Comparison of ENCODE assay signal across 11 cellular contexts in genomic region chr7:107917770-107918651, GRCh38. TPM values are rescaled to one million over a fixed set of nuclear protein-coding genes. Genes with fewer than 3 reads are reported as not detected.
A peak's percentile ranks its signal among the peaks of the same experiment; 100 is the strongest.
DNase-seq lines count a peak whose midpoint lies in the region; ATAC-seq and TF ChIP-seq lines count a peak whose summit lies in the region.
"Had no signal": no experiment of that assay in that cellular context is flagged by ENCODE, and none has a peak within 500 bp of the region (broad histone marks: within the 10 kb centered on the region; RNA-seq: fewer than 3 reads in every experiment).

No MANE protein-coding gene starts in this region.

- no peaks in the 10 kb centered on the region for H3K27me3 ChIP-seq in dorsolateral prefrontal cortex
- no peaks in the 10 kb centered on the region for H3K27me3 ChIP-seq in WERI-Rb-1 (ENCODE audit: insufficient read depth, low read depth, severe bottlenecking)

- no peaks in the 10 kb centered on the region for H3K27me3 Mint-ChIP-seq in activated CD4-positive, alpha-beta memory T cell treated with anti-CD3 and anti-CD28 coated beads for 36 hours
- no peaks in the 10 kb centered on the region for H3K27me3 Mint-ChIP-seq in activated CD4-positive, alpha-beta memory T cell treated with anti-CD3 and anti-CD28 coated beads, Interleukin-2, amount 10 ng/mL, durations not matched to agents 7 days and 5 days
- no peaks in the 10 kb centered on the region for H3K27me3 Mint-ChIP-seq in neural crest cell (ENCODE audit: low read depth)
- H3K27me3 Mint-ChIP-seq: effector memory CD8-positive, alpha-beta T cell had no signal

- peak; percentile 84 for ATAC-seq in GM21737 (IDR thresholded peaks at IDR 0.05; ENCODE audit: unreplicated experiment)
- ATAC-seq in HG03432 (IDR thresholded peaks at IDR 0.05; ENCODE audit: unreplicated experiment): peak; percentile 88
- ATAC-seq: effector memory CD8-positive, alpha-beta T cell had no signal

- H3K9me3 Mint-ChIP-seq in activated CD4-positive, alpha-beta memory T cell treated with anti-CD3 and anti-CD28 coated beads for 36 hours: no peaks in the 10 kb centered on the region
- H3K9me3 Mint-ChIP-seq in activated CD4-positive, alpha-beta memory T cell treated with anti-CD3 and anti-CD28 coated beads, Interleukin-2, amount 10 ng/mL, durations not matched to agents 7 days and 5 days: no peaks in the 10 kb centered on the region
- H3K9me3 Mint-ChIP-seq in neural crest cell: no peaks in the 10 kb centered on the region
- H3K9me3 Mint-ChIP-seq: effector memory CD8-positive, alpha-beta T cell had no signal

- peaks cover 70% of the 10 kb centered on the region for H3K36me3 Mint-ChIP-seq in activated CD4-positive, alpha-beta memory T cell treated with anti-CD3 and anti-CD28 coated beads for 36 hours
- H3K36me3 Mint-ChIP-seq in activated CD4-positive, alpha-beta memory T cell treated with anti-CD3 and anti-CD28 coated beads, Interleukin-2, amount 10 ng/mL, durations not matched to agents 7 days and 5 days (ENCODE audit: low read depth): peaks cover 79% of the 10 kb centered on the region
- H3K36me3 Mint-ChIP-seq in neural crest cell (ENCODE audit: low read depth): peaks cover 54% of the 10 kb centered on the region

- TF ChIP-seq CTCF in neural crest cell (conservative IDR thresholded peaks at IDR 0.05) (no peak), dorsolateral prefrontal cortex (IDR thresholded peaks at IDR 0.05 in 54 of 56, conservative IDR thresholded peaks at IDR 0.05 in 2 of 56; ENCODE audit: low read depth in 1 of 56, partially characterized antibody in 56 of 56) (no peak), WERI-Rb-1 (IDR thresholded peaks at IDR 0.05; ENCODE audit: low read depth, low read length) (no peak)

- H3K9me3 ChIP-seq in WERI-Rb-1 (ENCODE audit: severe bottlenecking): no peaks in the 10 kb centered on the region

- intact Hi-C loops in activated CD4-positive, alpha-beta memory T cell treated with anti-CD3 and anti-CD28 coated beads for 36 hours (cut with micrococcal nuclease): no loop called here
- intact Hi-C loops in dorsolateral prefrontal cortex (cut with DNase I): no loop called here

- POLR2A ChIA-PET in activated CD4-positive, alpha-beta memory T cell treated with anti-CD3 and anti-CD28 coated beads for 36 hours (lab: Charles Lee): no interaction called here
- POLR2A ChIA-PET in activated CD4-positive, alpha-beta memory T cell treated with anti-CD3 and anti-CD28 coated beads, Interleukin-2, amount 10 ng/mL, durations not matched to agents 7 days and 5 days (lab: Charles Lee): no interaction called here

- H3K27ac ChIP-seq in dorsolateral prefrontal cortex (peak overlapping the region in 11 of 59 donors; percentile 3 to 59 (median 17)), WERI-Rb-1 (no peak overlapping the region)

- peaks cover 45% of the 10 kb centered on the region for H3K4me1 Mint-ChIP-seq in activated CD4-positive, alpha-beta memory T cell treated with anti-CD3 and anti-CD28 coated beads for 36 hours (ENCODE audit: low read depth)
- peaks cover 16% of the 10 kb centered on the region for H3K4me1 Mint-ChIP-seq in activated CD4-positive, alpha-beta memory T cell treated with anti-CD3 and anti-CD28 coated beads, Interleukin-2, amount 10 ng/mL, durations not matched to agents 7 days and 5 days
- peaks cover 19% of the 10 kb centered on the region for H3K4me1 Mint-ChIP-seq in neural crest cell

- CTCF ChIA-PET in activated CD4-positive, alpha-beta memory T cell treated with anti-CD3 and anti-CD28 coated beads for 36 hours (lab: Charles Lee): interaction anchor here (1.2 kb wide), 1 partner anchor 35 kb away, joined by 3 read pairs; no protein-coding TSS in a partner anchor
- CTCF ChIA-PET in activated CD4-positive, alpha-beta memory T cell treated with anti-CD3 and anti-CD28 coated beads, Interleukin-2, amount 10 ng/mL, durations not matched to agents 7 days and 5 days (lab: Charles Lee): no interaction called here

- no peak for DNase-seq in activated CD4-positive, alpha-beta memory T cell treated with anti-CD3 and anti-CD28 coated beads for 36 hours
- no peak for DNase-seq in activated CD4-positive, alpha-beta memory T cell treated with anti-CD3 and anti-CD28 coated beads, Interleukin-2, amount 10 ng/mL, durations not matched to agents 7 days and 5 days
- DNase-seq in neural crest cell (ENCODE audit: low read depth, low spot score) (no peak), NCI-H2081 (lab: John Stamatoyannopoulos, UW) (no peak), dorsolateral prefrontal cortex (no peak), WERI-Rb-1 (no peak)
- DNase-seq: activated CD8-positive, alpha-beta memory T cell treated with anti-CD3 and anti-CD28 coated beads, Interleukin-2, amount 50 U/mL, for 4 hours; effector memory CD8-positive, alpha-beta T cell; NCI-H1930 had no signal

- H3K4me3 Mint-ChIP-seq in activated CD4-positive, alpha-beta memory T cell treated with anti-CD3 and anti-CD28 coated beads for 36 hours: no peak overlapping the region
- H3K4me3 Mint-ChIP-seq in activated CD4-positive, alpha-beta memory T cell treated with anti-CD3 and anti-CD28 coated beads, Interleukin-2, amount 10 ng/mL, durations not matched to agents 7 days and 5 days: no peak overlapping the region
- no peak overlapping the region for H3K4me3 Mint-ChIP-seq in neural crest cell
- H3K4me3 Mint-ChIP-seq: effector memory CD8-positive, alpha-beta T cell had no signal

- H3K36me3 ChIP-seq in WERI-Rb-1: peaks cover 71% of the 10 kb centered on the region

- peak overlapping the region; percentile 4 for H3K27ac Mint-ChIP-seq in activated CD4-positive, alpha-beta memory T cell treated with anti-CD3 and anti-CD28 coated beads for 36 hours
- H3K27ac Mint-ChIP-seq in activated CD4-positive, alpha-beta memory T cell treated with anti-CD3 and anti-CD28 coated beads, Interleukin-2, amount 10 ng/mL, durations not matched to agents 7 days and 5 days: no peak overlapping the region
- peak overlapping the region; percentile 7 for H3K27ac Mint-ChIP-seq in neural crest cell (ENCODE audit: unreplicated experiment)

- H3K4me3 ChIP-seq in dorsolateral prefrontal cortex: no peak overlapping the region
- no peak overlapping the region for H3K4me3 ChIP-seq in WERI-Rb-1 (ENCODE audit: low read depth, low read length)

RNA-seq across cellular contexts. Expression of gene DLD, which starts 27.0 kb away (rescaled TPM):
- total RNA-seq in activated CD4-positive, alpha-beta memory T cell treated with anti-CD3 and anti-CD28 coated beads for 36 hours: 100 to 1,000 TPM; 103 to 116 TPM
- total RNA-seq in activated CD4-positive, alpha-beta memory T cell treated with anti-CD3 and anti-CD28 coated beads, Interleukin-2, amount 10 ng/mL, durations not matched to agents 7 days and 5 days: 10 to 100 TPM; 68.2 to 70.6 TPM
- total RNA-seq in neural crest cell (77.6 and 82.1 TPM in 2 replicates), dorsolateral prefrontal cortex (100 to 1,000 TPM in 2 of 120 experiments, 10 to 100 TPM in 118; 37.6 to 101 (median 76.6) TPM)
